25 cellular contexts compared by ENCODE assay signal in genomic region chr10:15342970-15343369, GRCh38. TPM values are rescaled to one million over a fixed set of nuclear protein-coding genes. Genes with fewer than 3 reads are reported as not detected.
DNase-seq lines count a peak whose midpoint lies in the region; ATAC-seq, FAIRE-seq and TF ChIP-seq lines count a peak whose summit lies in the region.
"Had no signal": no experiment of that assay in that cellular context is flagged by ENCODE, and none has a peak within 500 bp of the region (broad histone marks: within the 10 kb centered on the region; RNA-seq: fewer than 3 reads in every experiment).

No MANE protein-coding gene starts in this region.

- intact Hi-C loops in HepG2 (cut with micrococcal nuclease; ENCODE audit: unreplicated experiment) = loop anchor here (10.0 kb wide), 1 partner anchor 178 kb away; the partner anchor contains the start of gene NMT2
- intact Hi-C loops in right lobe of liver (cut with DNase I) = no loop called here

- H3K9ac ChIP-seq in HepG2 (ENCODE audit: insufficient read depth, low read depth, low read length) = no peak overlapping the region
- H3K9ac ChIP-seq: BLaER1 had no signal

- H3K27me3 ChIP-seq in HepG2 (ENCODE audit: control insufficient read depth in 1 of 2, insufficient read depth in 2 of 2, low read length in 2 of 2) (no peaks in the 10 kb centered on the region), right lobe of liver (no peaks in the 10 kb centered on the region)
- H3K27me3 ChIP-seq: BLaER1 had no signal

- no peak overlapping the region for H2AFZ ChIP-seq in HepG2 (ENCODE audit: low read length)
- H2AFZ ChIP-seq: GM23338 had no signal

- H3K4me1 ChIP-seq in HepG2 (ENCODE audit: insufficient read depth, low read length) (peaks cover 91% of the 10 kb centered on the region), right lobe of liver (peaks cover 0 to 25% (median 11%) of the 10 kb centered on the region in 4 donors)

- H3K27ac ChIP-seq in HepG2 (ENCODE audit: extremely low read length, insufficient read depth, low read length) (peak overlapping the region; percentile 95), right lobe of liver (no peak overlapping the region)
- H3K27ac ChIP-seq: 22Rv1, BLaER1 had no signal

- no peaks in the 10 kb centered on the region for H3K9me3 ChIP-seq in HepG2 (ENCODE audit: low read length)
- no peaks in the 10 kb centered on the region for H3K9me3 ChIP-seq in right lobe of liver
- H3K9me3 ChIP-seq: BLaER1, HAP-1 had no signal

- TF ChIP-seq EP300 in HepG2 (IDR thresholded peaks at IDR 0.05; ENCODE audit: low read depth in 2 of 2, low read length in 2 of 2) (no peak), HepG2 (CRISPR knock-in tag; IDR thresholded peaks at IDR 0.05; ENCODE audit: borderline replicate concordance) (no peak)

- BruUV-seq in HepG2 (replicated peaks; lab: Mats Ljungman, UMichigan) = no TSS peak

- no peak for FAIRE-seq in HepG2 (lab: Jason Lieb, UNC)
- FAIRE-seq: A204.1, D721Med, GM12878, GM19239, H54 had no signal

- no peak for DNase-seq in HepG2 (ENCODE audit: low spot score)
- DNase-seq in right lobe of liver = no peak
- DNase-seq in endothelial cell (ENCODE audit: low spot score) = no peak
- peak; percentile 64 for DNase-seq in mesenteric fat pad (ENCODE audit: low spot score)
- no peak for DNase-seq in SK-N-DZ (ENCODE audit: low spot score)
- DNase-seq in pons (ENCODE audit: low spot score) = no peak
- DNase-seq: CD4-positive, alpha-beta T cell; CD8-positive, alpha-beta memory T cell; DMS 273 treated with DMSO at 0.1 percent for 48 hours; DMS79; EL; GDM1 had no signal

- CTCF ChIA-PET in HepG2 (lab: Yijun Ruan, JAX; ENCODE audit: low intra/inter-chr PET ratio, low total read pairs) = no interaction called here

- no peaks in the 10 kb centered on the region for H3K9me3 Mint-ChIP-seq in endothelial cell (ENCODE audit: unreplicated experiment)
- H3K9me3 Mint-ChIP-seq in stimulated activated memory B cell treated with anti-CD40 and anti-IgM and Interleukin-4, amounts not matched to agents 10 μg/mL and 1 μg/mL and 100 μg/mL, for 72 hours = no peaks in the 10 kb centered on the region
- H3K9me3 Mint-ChIP-seq: CD14-positive monocyte; CD4-positive, alpha-beta T cell; GM23338 had no signal

- H3K27ac Mint-ChIP-seq in endothelial cell (ENCODE audit: unreplicated experiment) = peak overlapping the region; percentile 59
- H3K27ac Mint-ChIP-seq in stimulated activated memory B cell treated with anti-CD40 and anti-IgM and Interleukin-4, amounts not matched to agents 10 μg/mL and 1 μg/mL and 100 μg/mL, for 72 hours = no peak overlapping the region
- H3K27ac Mint-ChIP-seq: B cell; CD14-positive monocyte; CD4-positive, alpha-beta T cell; CD8-positive, alpha-beta memory T cell; GM23338 had no signal

- in situ Hi-C loops in HepG2 (cut with HindIII; ENCODE audit: extremely low pct_ligation_motif_present, low pct_unique_long_range_greater_than_20kb) = no loop called here

- H3K36me3 Mint-ChIP-seq in endothelial cell (ENCODE audit: low read depth, unreplicated experiment) = peaks cover 7% of the 10 kb centered on the region
- no peaks in the 10 kb centered on the region for H3K36me3 Mint-ChIP-seq in stimulated activated memory B cell treated with anti-CD40 and anti-IgM and Interleukin-4, amounts not matched to agents 10 μg/mL and 1 μg/mL and 100 μg/mL, for 72 hours
- H3K36me3 Mint-ChIP-seq: CD14-positive monocyte had no signal

- 88% methylated on average over 2 of the region's 3 CpGs for WGBS in HepG2 (ENCODE audit: low lambda C conversion rate)
- 74% methylated on average over 2 of the region's 3 CpGs for WGBS in right lobe of liver (ENCODE audit: insufficient coverage, low coverage, low lambda C conversion rate, missing lambda C conversion rate)

- ATAC-seq in HepG2 (no peak), right lobe of liver (no peak), GM19452 (IDR thresholded peaks at IDR 0.05; ENCODE audit: unreplicated experiment) (no peak)
- ATAC-seq in stimulated activated memory B cell treated with anti-CD40 and anti-IgM and Interleukin-4, amounts not matched to agents 10 μg/mL and 1 μg/mL and 100 μg/mL, for 72 hours = peak; percentile 22
- ATAC-seq: GM12878, GM23338 had no signal

- H3K36me3 ChIP-seq in HepG2 (replicated peaks in 1 of 2; ENCODE audit: control insufficient read depth in 1 of 2, insufficient read depth in 2 of 2, low read length in 2 of 2) (peaks cover 0 to 2% of the 10 kb centered on the region in 2 experiments; a peak in 2 of 5 replicates), right lobe of liver (no peaks in the 10 kb centered on the region)
- H3K36me3 ChIP-seq: HAP-1 had no signal

- no peak for TF ChIP-seq RAD21 in HepG2 (CRISPR knock-in tag; IDR thresholded peaks at IDR 0.05)

- H3K27me3 Mint-ChIP-seq in endothelial cell (ENCODE audit: unreplicated experiment) = peaks cover 11% of the 10 kb centered on the region
- H3K27me3 Mint-ChIP-seq in stimulated activated memory B cell treated with anti-CD40 and anti-IgM and Interleukin-4, amounts not matched to agents 10 μg/mL and 1 μg/mL and 100 μg/mL, for 72 hours = peaks cover 12% of the 10 kb centered on the region
- H3K27me3 Mint-ChIP-seq: CD4-positive, alpha-beta T cell had no signal

- TF ChIP-seq POLR2A in HepG2 (IDR thresholded peaks at IDR 0.05; ENCODE audit: insufficient read depth in 1 of 2, low read depth in 2 of 2, low read length in 2 of 2) (no peak), right lobe of liver (IDR thresholded peaks at IDR 0.05) (no peak)

- H3K4me3 ChIP-seq in HepG2 (replicated peaks in 1 of 3; ENCODE audit: insufficient read depth in 1 of 3, low read depth in 2 of 3, low read length in 3 of 3) (no peak overlapping the region), right lobe of liver (no peak overlapping the region)
- H3K4me3 ChIP-seq: BLaER1, GM12878, GM23338, HAP-1 had no signal

- no peaks in the 10 kb centered on the region for H4K20me1 ChIP-seq in HepG2 (ENCODE audit: insufficient read depth, low read length)

- no peak overlapping the region for H3K4me3 Mint-ChIP-seq in endothelial cell (ENCODE audit: unreplicated experiment)
- H3K4me3 Mint-ChIP-seq in stimulated activated memory B cell treated with anti-CD40 and anti-IgM and Interleukin-4, amounts not matched to agents 10 μg/mL and 1 μg/mL and 100 μg/mL, for 72 hours = no peak overlapping the region
- H3K4me3 Mint-ChIP-seq: B cell; CD14-positive monocyte; CD4-positive, alpha-beta T cell; CD8-positive, alpha-beta memory T cell; GM23338 had no signal

- H3K79me2 ChIP-seq in HepG2 (ENCODE audit: insufficient read depth, low read length) = peaks cover 86% of the 10 kb centered on the region

- no peak overlapping the region for H3K4me2 ChIP-seq in HepG2 (ENCODE audit: low read depth, low read length)
- H3K4me2 ChIP-seq: BLaER1, GM23338 had no signal

- TF ChIP-seq CTCF in HepG2 (CRISPR knock-in tag; IDR thresholded peaks at IDR 0.05) = no peak
- no peak for TF ChIP-seq CTCF in right lobe of liver (IDR thresholded peaks at IDR 0.05)
- TF ChIP-seq CTCF in endothelial cell (IDR thresholded peaks at IDR 0.05; ENCODE audit: unreplicated experiment) = no peak

- POLR2A ChIA-PET in HepG2 (lab: Yijun Ruan, JAX) = interaction anchor here (2.8 kb wide), 1 partner anchor 9 kb away, joined by 30 read pairs; no protein-coding TSS in a partner anchor

- H3K4me1 Mint-ChIP-seq in endothelial cell (ENCODE audit: unreplicated experiment) = peaks cover 44% of the 10 kb centered on the region
- no peaks in the 10 kb centered on the region for H3K4me1 Mint-ChIP-seq in stimulated activated memory B cell treated with anti-CD40 and anti-IgM and Interleukin-4, amounts not matched to agents 10 μg/mL and 1 μg/mL and 100 μg/mL, for 72 hours
- H3K4me1 Mint-ChIP-seq: B cell; CD8-positive, alpha-beta memory T cell had no signal

TF ChIP-seq in HepG2, 621 proteins besides CTCF, POLR2A, EP300 and RAD21 (continues in another document):
- no peak for TF ChIP-seq HNRNPL (IDR thresholded peaks at IDR 0.05; ENCODE audit: low read depth, low read length)

RNA-seq across cellular contexts. Expression of gene FAM171A1, which starts 28.1 kb away (rescaled TPM):
- total RNA-seq in HepG2 (2016; rRNA removed; fragmentation: Illumina TruSeq; extraction: Trizol) (17.8 and 21.5 TPM in 2 replicates), right lobe of liver (10 to 100 TPM in 4 of 6 experiments, 1 to 10 TPM in 2; 6.1 to 12.1 (median 10.3) TPM), endothelial cell (ENCODE audit: unreplicated experiment) (113 TPM), mesenteric fat pad (36.2 TPM)
- 4.7 and 5.7 TPM in 2 replicates for total RNA-seq in HepG2 (2016; cell fraction: cytosol; rRNA removed; fragmentation: Illumina TruSeq; extraction: Trizol; ENCODE audit: low read depth)
- total RNA-seq in HepG2 (2016; cell fraction: insoluble cytoplasmic fraction; rRNA removed; fragmentation: Illumina TruSeq; extraction: Trizol) = 14.6 and 21.5 TPM in 2 replicates
- 20.8 and 23.5 TPM in 2 replicates for total RNA-seq in HepG2 (2016; cell fraction: membrane; rRNA removed; fragmentation: Illumina TruSeq; extraction: Trizol)
- total RNA-seq in HepG2 (2016; cell fraction: nucleus; rRNA removed; fragmentation: Illumina TruSeq; extraction: Trizol) = 19.2 and 22.3 TPM in 2 replicates
- 34.7 and 37.7 TPM in 2 replicates for polyA plus RNA-seq in HepG2 (2011; rRNA removed)
- 36.5 and 41.2 TPM in 2 replicates for polyA plus RNA-seq in HepG2 (2011; cell fraction: cytosol; rRNA removed)
- 23.9 and 26.3 TPM in 2 replicates for polyA plus RNA-seq in HepG2 (2011; cell fraction: nucleus; rRNA removed)
- polyA plus RNA-seq in HepG2 (2012) = 30.7 and 50.8 TPM in 2 replicates
- 4.7 and 5.3 TPM in 2 replicates for polyA plus RNA-seq in HepG2 (2016; cell fraction: cytosol; fragmentation: Illumina TruSeq; extraction: Trizol; ENCODE audit: low read depth)
- polyA plus RNA-seq in HepG2 (2016; cell fraction: insoluble cytoplasmic fraction; fragmentation: Illumina TruSeq; extraction: Trizol; ENCODE audit: low read depth) = 18.9 and 24.9 TPM in 2 replicates
- polyA plus RNA-seq in HepG2 (2016; cell fraction: membrane; fragmentation: Illumina TruSeq; extraction: Trizol; ENCODE audit: low read depth) = 18.3 and 20.8 TPM in 2 replicates
- 34.1 and 37.6 TPM in 2 replicates for polyA plus RNA-seq in HepG2 (2016; cell fraction: nucleus; fragmentation: Illumina TruSeq; extraction: Trizol; ENCODE audit: insufficient read depth, low read depth)
- 0.02 and 41.8 TPM in 2 replicates for polyA minus RNA-seq in HepG2 (2011; rRNA and poly(A)+ RNA removed; ENCODE audit: low replicate concordance)
- 19.1 and 21.5 TPM in 2 replicates for polyA minus RNA-seq in HepG2 (2011; cell fraction: cytosol; rRNA and poly(A)+ RNA removed)
- 13.6 and 15.7 TPM in 2 replicates for polyA minus RNA-seq in HepG2 (2011; cell fraction: nucleus; rRNA and poly(A)+ RNA removed)
- 22.6 and 26.2 TPM in 2 replicates for polyA plus RNA-seq in SK-N-DZ (2014; cell fraction: cytosol; rRNA removed)
- 12.4 and 14.5 TPM in 2 replicates for polyA plus RNA-seq in SK-N-DZ (2014; cell fraction: nucleus; rRNA removed)
- total RNA-seq: B cell had no signal
- polyA plus RNA-seq: CD14-positive monocyte had no signal
